8 cellular contexts compared by ENCODE assay signal in the genomic region with DNA sequence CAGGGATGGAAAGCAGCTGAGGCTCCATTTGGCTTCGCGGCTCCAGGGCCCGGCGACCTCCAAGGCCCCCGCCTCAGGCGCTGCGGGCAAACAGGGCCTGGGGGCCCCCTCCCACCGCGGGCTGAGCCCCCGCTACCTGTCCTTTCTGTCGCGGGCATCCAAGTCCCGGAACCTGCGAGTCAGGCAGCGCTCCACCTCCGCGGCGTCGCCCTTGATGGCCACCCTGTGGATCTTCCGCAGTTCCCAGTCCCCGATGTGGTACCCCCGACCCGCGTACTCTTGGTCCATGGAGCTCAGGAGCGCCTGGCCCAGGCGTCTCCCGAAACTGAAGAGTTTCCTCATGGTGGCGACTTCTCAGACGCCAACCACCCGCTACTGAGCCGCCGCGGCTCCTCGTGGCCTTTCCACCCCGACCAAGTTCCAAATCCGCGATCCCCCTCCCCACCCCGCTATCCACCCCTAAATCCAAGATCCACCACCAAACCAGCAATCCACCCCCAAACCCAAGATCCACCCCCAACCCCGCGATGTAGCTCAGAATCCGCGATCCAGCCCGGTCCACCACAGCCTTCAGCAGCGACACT.
A peak's percentile ranks its signal among the peaks of the same experiment; 100 is the strongest.
DNase-seq lines count a peak whose midpoint lies in the region; ATAC-seq and TF ChIP-seq lines count a peak whose summit lies in the region.

No MANE protein-coding gene starts in this region.

- H3K9me3 ChIP-seq in stomach (no peaks in the 10 kb centered on the region), uterus (no peaks in the 10 kb centered on the region)

- no peak for ATAC-seq in HG02678 (IDR thresholded peaks at IDR 0.05; ENCODE audit: unreplicated experiment)

- 2 to 12% (median 6%) methylated on average over 19 to 44 of the region's 44 CpGs for WGBS in stomach, 5 donors

- H3K4me3 ChIP-seq in astrocyte of the cerebellum (ENCODE audit: low read depth, low read length) (peak overlapping the region; percentile 28), kidney epithelial cell (ENCODE audit: low read depth, low read length) (peak overlapping the region; percentile 18), stomach (peak overlapping the region; percentile 34 to 45 (median 40)), uterus (no peak overlapping the region)

- no peaks in the 10 kb centered on the region for H3K36me3 ChIP-seq in kidney epithelial cell (ENCODE audit: control insufficient read depth, insufficient read depth, low read length)
- no peaks in the 10 kb centered on the region for H3K36me3 ChIP-seq in stomach
- H3K36me3 ChIP-seq in uterus, result no peaks in the 10 kb centered on the region

- TF ChIP-seq POLR2A in stomach (IDR thresholded peaks at IDR 0.05), result no peak
- no peak for TF ChIP-seq POLR2A in uterus (IDR thresholded peaks at IDR 0.05)

- intact Hi-C loops in stomach (cut with DNase I; ENCODE audit: low total_unique reads) (no loop called here), uterus (cut with DNase I; ENCODE audit: low total_unique reads) (no loop called here)

- in situ Hi-C loops in astrocyte of the cerebellum (cut with HindIII; ENCODE audit: low sequenced_read_pairs), result no loop called here

- H3K27me3 ChIP-seq in kidney epithelial cell (ENCODE audit: control insufficient read depth, insufficient read depth, low read length), result peaks cover 24% of the 10 kb centered on the region
- peaks cover 0 to 65% (median 36%) of the 10 kb centered on the region in 3 donors for H3K27me3 ChIP-seq in stomach
- peaks cover 16 to 39% of the 10 kb centered on the region in 2 donors for H3K27me3 ChIP-seq in uterus

- TF ChIP-seq EP300 in stomach (IDR thresholded peaks at IDR 0.05), result no peak

- H3K27ac ChIP-seq in stomach (no peak overlapping the region), uterus (no peak overlapping the region)

- TF ChIP-seq CTCF in astrocyte of the cerebellum (IDR thresholded peaks at IDR 0.05; ENCODE audit: low read depth, low read length, missing control alignments) (no peak), kidney epithelial cell (IDR thresholded peaks at IDR 0.05; ENCODE audit: insufficient read depth, low read length, poor library complexity, severe bottlenecking) (no peak), stomach (IDR thresholded peaks at IDR 0.05) (no peak), uterus (IDR thresholded peaks at IDR 0.05) (no peak)

- DNase-seq in NCI-H82 (lab: John Stamatoyannopoulos, UW) (peak; percentile 38), NCI-H82 treated with DMSO at 0.1 percent for 48 hours (lab: John Stamatoyannopoulos, UW; ENCODE audit: unreplicated experiment) (no peak), astrocyte of the cerebellum (ENCODE audit: low read depth) (no peak), kidney epithelial cell (ENCODE audit: low read depth) (no peak), stomach (no peak), uterus (no peak), Ammon's horn (ENCODE audit: low spot score) (no peak)

- H3K4me1 ChIP-seq in stomach (peaks cover 18 to 21% (median 18%) of the 10 kb centered on the region in 4 donors), uterus (peaks cover 0 to 5% of the 10 kb centered on the region in 2 donors)

Comparison
In these comparisons a context has a peak if more than half of its experiments do, and no peak if none do; other contexts are left out.
1. H3K4me3 ChIP-seq: peak in astrocyte of the cerebellum (single experiment), kidney epithelial cell (single experiment) and stomach (4 of 4); none in uterus (0 of 2).